In genomic region chr1:150573648-150574071, GRCh38 we compare ENCODE assay signal across 1 cellular context.
TF ChIP-seq lines count a peak whose summit lies in the region.

No MANE protein-coding gene starts in this region.

TF ChIP-seq in A549, 52 proteins besides CTCF, POLR2A, EP300 and RAD21:
- TF ChIP-seq TP53 (CRISPR knock-in tag; IDR thresholded peaks at IDR 0.05), result 0 out of 2 replicates have a peak, but pooled peaks have one; percentile 29
